ENCODE assay signal across 11 cellular contexts in genomic region chr10:87054373-87055295, GRCh38. TPM values are rescaled to one million over a fixed set of nuclear protein-coding genes. Genes with fewer than 3 reads are reported as not detected.
DNase-seq lines count a peak whose midpoint lies in the region; ATAC-seq, FAIRE-seq and TF ChIP-seq lines count a peak whose summit lies in the region.
"Had no signal": no experiment of that assay in that cellular context is flagged by ENCODE, and none has a peak within 500 bp of the region (broad histone marks: within the 10 kb centered on the region; RNA-seq: fewer than 3 reads in every experiment).

No MANE protein-coding gene starts in this region.

- H4K20me1 ChIP-seq in SK-N-SH (ENCODE audit: insufficient read depth) = no peaks in the 10 kb centered on the region
- H4K20me1 ChIP-seq in PC-3 (ENCODE audit: low read length) = no peaks in the 10 kb centered on the region

- no peaks in the 10 kb centered on the region for H3K9me3 ChIP-seq in SK-N-SH
- H3K9me3 ChIP-seq in cardiac muscle cell (ENCODE audit: low read depth) = no peaks in the 10 kb centered on the region
- H3K9me3 ChIP-seq in PC-3 (ENCODE audit: low read length) = no peaks in the 10 kb centered on the region
- H3K9me3 ChIP-seq: body of pancreas had no signal

- H3K36me3 ChIP-seq in SK-N-SH (replicated peaks in 1 of 2; ENCODE audit: control insufficient read depth in 1 of 2, insufficient read depth in 2 of 2, low read length in 1 of 2) = peaks cover 31 to 63% of the 10 kb centered on the region in 2 experiments
- peaks cover 51% of the 10 kb centered on the region for H3K36me3 ChIP-seq in cardiac muscle cell
- H3K36me3 ChIP-seq in PC-3 (ENCODE audit: low read depth, low read length) = peaks cover 16% of the 10 kb centered on the region; the same call in 1 of the 2 replicates

- H3K36me3 Mint-ChIP-seq in stimulated activated effector memory CD8-positive, alpha-beta T cell treated with anti-CD3 and anti-CD28 coated beads, Interleukin-12 subunit alpha, Interleukin-12 subunit beta, amount 100 ng/mL, for 72 hours = no peaks in the 10 kb centered on the region

- H3K4me2 ChIP-seq in SK-N-SH (peak overlapping the region; percentile 4; the same call in 1 of the 2 replicates), PC-3 (ENCODE audit: low read length) (no peak overlapping the region)

- H2AFZ ChIP-seq in SK-N-SH (ENCODE audit: low read depth) (no peak overlapping the region), PC-3 (ENCODE audit: low read length) (no peak overlapping the region)

- peak; percentile 25 for DNase-seq in SKM-1 treated with dmso at 0.1 percent for 144 hours (lab: John Stamatoyannopoulos, UW; ENCODE audit: unreplicated experiment)
- DNase-seq in SKM-1 (lab: John Stamatoyannopoulos, UW; ENCODE audit: unreplicated experiment) = no peak
- peak; percentile 21 for DNase-seq in SK-N-SH
- DNase-seq in cardiac muscle cell (ENCODE audit: low read depth in 1 of 2, low spot score in 1 of 2) = peak in 1 of 2 donors; percentile 72
- peak in 1 of 2 donors; percentile 54 for DNase-seq in stimulated activated effector memory CD8-positive, alpha-beta T cell treated with anti-CD3 and anti-CD28 coated beads, Interleukin-12 subunit alpha, Interleukin-12 subunit beta, amount 100 ng/mL, for 72 hours (ENCODE audit: low spot score in 2 of 2)
- DNase-seq in activated T-cell treated with anti-CD3 and anti-CD28 coated beads, Interleukin-2, amount 50 U/mL, for 1 hour = no peak
- no peak for DNase-seq in PC-3
- no peak for DNase-seq in RCC 7860 (ENCODE audit: low spot score)

- no peak for TF ChIP-seq RAD21 in SK-N-SH (IDR thresholded peaks at IDR 0.05; ENCODE audit: low read length)

- H3K27me3 ChIP-seq in SK-N-SH (ENCODE audit: insufficient read depth) (no peaks in the 10 kb centered on the region), cardiac muscle cell (no peaks in the 10 kb centered on the region), PC-3 (ENCODE audit: low read length) (no peaks in the 10 kb centered on the region)
- H3K27me3 ChIP-seq: body of pancreas had no signal

- WGBS in SK-N-SH (ENCODE audit: low lambda C conversion rate) = 80% methylated on average over 7 of the region's 7 CpGs

- ATAC-seq in stimulated activated effector memory CD8-positive, alpha-beta T cell treated with anti-CD3 and anti-CD28 coated beads, Interleukin-12 subunit alpha, Interleukin-12 subunit beta, amount 100 ng/mL, for 72 hours = peak; percentile 89
- no peak for ATAC-seq in PC-3
- ATAC-seq: body of pancreas had no signal

- H3K4me3 Mint-ChIP-seq in stimulated activated effector memory CD8-positive, alpha-beta T cell treated with anti-CD3 and anti-CD28 coated beads, Interleukin-12 subunit alpha, Interleukin-12 subunit beta, amount 100 ng/mL, for 72 hours = no peak overlapping the region

- H3K9me2 ChIP-seq in SK-N-SH = no peaks in the 10 kb centered on the region
- H3K9me2 ChIP-seq in PC-3 (replicated peaks; ENCODE audit: low read length) = no peaks in the 10 kb centered on the region

- intact Hi-C loops in PC-3 (cut with micrococcal nuclease) = no loop called here

- H3K4me1 Mint-ChIP-seq in stimulated activated effector memory CD8-positive, alpha-beta T cell treated with anti-CD3 and anti-CD28 coated beads, Interleukin-12 subunit alpha, Interleukin-12 subunit beta, amount 100 ng/mL, for 72 hours = no peaks in the 10 kb centered on the region

- POLR2A ChIA-PET in SK-N-SH (lab: Yijun Ruan, JAX) = no interaction called here
- POLR2A ChIA-PET in PC-3 (lab: Charles Lee; ENCODE audit: unreplicated experiment) = no interaction called here

- no peaks in the 10 kb centered on the region for H3K79me2 ChIP-seq in SK-N-SH (ENCODE audit: insufficient read depth)
- H3K79me2 ChIP-seq in PC-3 (ENCODE audit: low read length) = no peaks in the 10 kb centered on the region

- H3K27ac Mint-ChIP-seq in stimulated activated effector memory CD8-positive, alpha-beta T cell treated with anti-CD3 and anti-CD28 coated beads, Interleukin-12 subunit alpha, Interleukin-12 subunit beta, amount 100 ng/mL, for 72 hours = no peak overlapping the region

- FAIRE-seq in RCC 7860 (lab: Jason Lieb, UNC) = no peak

- CTCF ChIA-PET in SK-N-SH (lab: Yijun Ruan, JAX) (interaction anchor here (0.8 to 1.7 kb wide), 4 partner anchors 9 to 116 kb away, joined by 3 to 5 read pairs (median 3); no protein-coding TSS in a partner anchor), PC-3 (lab: Charles Lee) (interaction anchor here (0.8 kb wide), 1 partner anchor 85 kb away, joined by 3 read pairs; no protein-coding TSS in a partner anchor)

- H3K9me3 Mint-ChIP-seq in stimulated activated effector memory CD8-positive, alpha-beta T cell treated with anti-CD3 and anti-CD28 coated beads, Interleukin-12 subunit alpha, Interleukin-12 subunit beta, amount 100 ng/mL, for 72 hours = no peaks in the 10 kb centered on the region

- peak overlapping the region; percentile 49 to 76; a peak in 3 of 4 replicates for H3K27ac ChIP-seq in SK-N-SH (ENCODE audit: low read depth in 2 of 2, low read length in 1 of 2)
- H3K27ac ChIP-seq in cardiac muscle cell = peak overlapping the region; percentile 18
- H3K27ac ChIP-seq in PC-3 (ENCODE audit: low read length) = no peak overlapping the region
- H3K27ac ChIP-seq: 22Rv1, body of pancreas had no signal

- H3K4me3 ChIP-seq in SK-N-SH (ENCODE audit: low read depth in 2 of 2, low read length in 1 of 2) = no peak overlapping the region
- H3K4me3 ChIP-seq in cardiac muscle cell = no peak overlapping the region
- H3K4me3 ChIP-seq in PC-3 (ENCODE audit: low read length) = no peak overlapping the region
- H3K4me3 ChIP-seq: body of pancreas had no signal

- H3K9ac ChIP-seq in SK-N-SH (0 out of 2 replicates have a peak overlapping the region, but pooled peaks have one; percentile 0), PC-3 (ENCODE audit: low read length) (no peak overlapping the region)

- H3K4me1 ChIP-seq in SK-N-SH (ENCODE audit: control insufficient read depth in 1 of 2, insufficient read depth in 2 of 2, low read depth in 1 of 2, low read length in 1 of 2) (peaks cover 6 to 8% of the 10 kb centered on the region in 2 experiments; a peak in 3 of 4 replicates), cardiac muscle cell (ENCODE audit: low read depth) (peaks cover 14% of the 10 kb centered on the region), PC-3 (ENCODE audit: insufficient read depth, low read length) (no peaks in the 10 kb centered on the region)
- H3K4me1 ChIP-seq: body of pancreas had no signal

- peak; percentile 23; the same call in 1 of the 2 replicates for TF ChIP-seq CTCF in SK-N-SH (IDR thresholded peaks at IDR 0.05)
- TF ChIP-seq CTCF in cardiac muscle cell (IDR thresholded peaks at IDR 0.05; ENCODE audit: low read depth, low read length) = peak; percentile 62
- no peak for TF ChIP-seq CTCF in PC-3 (conservative IDR thresholded peaks at IDR 0.05; ENCODE audit: low read depth, low read length)

- no TSS peak for BruUV-seq in PC-3 (replicated peaks; lab: Mats Ljungman, UMichigan)

- H3F3A ChIP-seq in SK-N-SH (replicated peaks; ENCODE audit: insufficient read depth) (peaks cover 7% of the 10 kb centered on the region), PC-3 (ENCODE audit: low read length, unreplicated experiment) (no peaks in the 10 kb centered on the region)

- TF ChIP-seq EP300 in SK-N-SH (IDR thresholded peaks at IDR 0.05; ENCODE audit: borderline replicate concordance in 1 of 2, low read depth in 1 of 2, low read length in 1 of 2) = no peak

TF ChIP-seq in SK-N-SH, 30 proteins besides CTCF, POLR2A, EP300 and RAD21:
- TF ChIP-seq FOSL2 (IDR thresholded peaks at IDR 0.05; ENCODE audit: borderline replicate concordance, low read depth) (peak; percentile 11; the same call in 1 of the 2 replicates), FOXJ3 (CRISPR knock-in tag; IDR thresholded peaks at IDR 0.05) (no peak)
TF ChIP-seq in SK-N-SH: peak in this region for 1.

RNA-seq across cellular contexts. Expression of gene FAM25A, which starts 34.5 kb away (rescaled TPM):
- polyA plus RNA-seq in SK-N-SH (2012; rRNA removed) (not detected in 2 replicates), cardiac muscle cell (not detected in 2 replicates)
- polyA plus RNA-seq in SK-N-SH (2012; cell fraction: cytosol; rRNA removed) = not detected in 2 replicates
- polyA plus RNA-seq in SK-N-SH (2012; cell fraction: nucleus; rRNA removed) = not detected in 2 replicates
- total RNA-seq in cardiac muscle cell (not detected in 2 replicates), PC-3 (2014; rRNA removed) (6.6 and 11.4 TPM in 2 replicates)
- total RNA-seq: body of pancreas, H4 had no signal

RNA-seq across cellular contexts. Expression of gene GLUD1, which starts 40.0 kb away (rescaled TPM):
- polyA plus RNA-seq in SK-N-SH (2012; rRNA removed) (43.3 and 56.2 TPM in 2 replicates), cardiac muscle cell (81.8 and 128 TPM in 2 replicates)
- polyA plus RNA-seq in SK-N-SH (2012; cell fraction: cytosol; rRNA removed) = 52.3 and 53.5 TPM in 2 replicates
- polyA plus RNA-seq in SK-N-SH (2012; cell fraction: nucleus; rRNA removed) = 26.2 and 44.4 TPM in 2 replicates
- total RNA-seq in cardiac muscle cell (132 and 193 TPM in 2 replicates), PC-3 (2014; rRNA removed) (67.9 and 75.9 TPM in 2 replicates)

RNA-seq across cellular contexts. Expression of gene SHLD2, which starts 40.4 kb away (rescaled TPM):
- polyA plus RNA-seq in SK-N-SH (2012; rRNA removed) = 4.7 and 6.7 TPM in 2 replicates
- polyA plus RNA-seq in SK-N-SH (2012; cell fraction: cytosol; rRNA removed) = 6.7 and 7.6 TPM in 2 replicates
- polyA plus RNA-seq in SK-N-SH (2012; cell fraction: nucleus; rRNA removed) = 6.7 and 12.7 TPM in 2 replicates
- total RNA-seq in cardiac muscle cell = 17.6 and 18.5 TPM in 2 replicates
- polyA plus RNA-seq in cardiac muscle cell = 14.1 and 21.2 TPM in 2 replicates
- total RNA-seq in PC-3 (2014; rRNA removed) = 13.0 and 16.0 TPM in 2 replicates

Comparison
In these comparisons a context has a peak if more than half of its experiments do, and no peak if none do; other contexts are left out.
1. DNase-seq: peak in SKM-1 treated with dmso at 0.1 percent for 144 hours (single experiment) and SK-N-SH (single experiment); none in SKM-1 (single experiment), activated T-cell treated with anti-CD3 and anti-CD28 coated beads, Interleukin-2, amount 50 U/mL, for 1 hour (single experiment), PC-3 (single experiment) and RCC 7860 (single experiment).